ENCODE assay signal across 24 cellular contexts in the genomic region with DNA sequence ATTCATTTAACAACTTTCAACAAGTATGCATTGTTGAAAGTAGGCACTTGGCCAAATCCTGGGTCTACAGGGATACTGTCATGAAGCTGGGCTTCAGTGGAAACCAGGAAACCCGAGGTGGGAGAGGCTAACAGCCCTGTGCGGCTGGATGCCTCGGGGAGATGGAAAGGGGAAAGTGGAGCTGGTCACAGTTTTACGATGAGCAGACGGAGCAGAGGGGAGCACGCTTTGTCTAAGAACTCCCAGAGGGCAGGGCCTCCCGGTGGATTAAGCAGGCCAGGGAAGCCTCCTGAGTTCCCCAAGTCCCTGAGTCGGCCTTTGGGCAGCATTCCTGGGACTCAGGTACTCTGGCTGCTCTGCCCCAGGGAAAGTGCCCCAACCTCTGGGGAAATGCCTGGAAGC. TPM values are rescaled to one million over a fixed set of nuclear protein-coding genes. Genes with fewer than 3 reads are reported as not detected.
DNase-seq lines count a peak whose midpoint lies in the region; FAIRE-seq and TF ChIP-seq lines count a peak whose summit lies in the region.
"Had no signal": no experiment of that assay in that cellular context is flagged by ENCODE, and none has a peak within 500 bp of the region (broad histone marks: within the 10 kb centered on the region; RNA-seq: fewer than 3 reads in every experiment).

No MANE protein-coding gene starts in this region.

- H3K27me3 ChIP-seq in bronchial epithelial cell (ENCODE audit: control insufficient read depth, insufficient read depth, low read length) (peaks cover 7% of the 10 kb centered on the region), rectal smooth muscle tissue (ENCODE audit: control insufficient read depth, insufficient read depth, low read length) (no peaks in the 10 kb centered on the region), BE2C (no peaks in the 10 kb centered on the region)
- H3K27me3 ChIP-seq in effector memory CD4-positive, alpha-beta T cell (replicated peaks; ENCODE audit: control insufficient read depth, insufficient read depth, low read length, poor library complexity, severe bottlenecking) = peaks cover 3% of the 10 kb centered on the region
- H3K27me3 ChIP-seq: BLaER1 had no signal

- POLR2A ChIA-PET in HEK293 (lab: Yijun Ruan, JAX) = no interaction called here

- H3K9me3 ChIP-seq in HEK293 (ENCODE audit: control insufficient read depth, insufficient read depth, low read depth, low read length) (no peaks in the 10 kb centered on the region), BE2C (no peaks in the 10 kb centered on the region)
- H3K9me3 ChIP-seq in effector memory CD4-positive, alpha-beta T cell (ENCODE audit: control insufficient read depth, low read length) = no peaks in the 10 kb centered on the region
- H3K9me3 ChIP-seq: BLaER1, Caco-2, SK-N-SH had no signal

- H3K27ac ChIP-seq in HEK293 (ENCODE audit: extremely low read depth, low read depth, low read length) (no peak overlapping the region), rectal smooth muscle tissue (ENCODE audit: low read depth, low read length) (peak overlapping the region; percentile 58)
- H3K27ac ChIP-seq in effector memory CD4-positive, alpha-beta T cell (ENCODE audit: insufficient read depth, low read length, poor library complexity, severe bottlenecking) = no peak overlapping the region
- H3K27ac ChIP-seq: BLaER1, PC-9, RWPE1 had no signal

- H3K36me3 ChIP-seq in HEK293 (ENCODE audit: control insufficient read depth in 2 of 2, insufficient read depth in 1 of 2, low read length in 2 of 2) = no peaks in the 10 kb centered on the region
- H3K36me3 ChIP-seq in bronchial epithelial cell (ENCODE audit: control insufficient read depth, insufficient read depth, low read length) = no peaks in the 10 kb centered on the region
- no peaks in the 10 kb centered on the region for H3K36me3 ChIP-seq in rectal smooth muscle tissue (ENCODE audit: control insufficient read depth, insufficient read depth, low read length)
- no peaks in the 10 kb centered on the region for H3K36me3 ChIP-seq in effector memory CD4-positive, alpha-beta T cell (ENCODE audit: control insufficient read depth, insufficient read depth, low read length)
- H3K36me3 ChIP-seq in BE2C = no peaks in the 10 kb centered on the region
- H3K36me3 ChIP-seq: BLaER1 had no signal

- FAIRE-seq in bronchial epithelial cell (lab: Jason Lieb, UNC) = peak; percentile 70

- DNase-seq in DMS79 treated with DMSO at 0.1 percent for 48 hours (lab: John Stamatoyannopoulos, UW) = peak; percentile 96
- DNase-seq in bronchial epithelial cell (ENCODE audit: low read depth) = no peak
- DNase-seq in effector memory CD4-positive, alpha-beta T cell = no peak
- DNase-seq in NCI-H446 (lab: John Stamatoyannopoulos, UW) = no peak
- no peak for DNase-seq in BE2C
- DNase-seq: Caco-2; CD4-positive, alpha-beta T cell; DMS 273 treated with DMSO at 0.1 percent for 48 hours; H7; HFFc6; Karpas-422; NCI-H1694 treated with DMSO at 0.1 percent for 48 hours; NCI-H2171; NCI-H446 treated with DMSO at 0.1 percent for 48 hours; NCI-H526 treated with DMSO at 0.1 percent for 48 hours; PC-9; SHP77 treated with DMSO at 0.1 percent for 48 hours; SK-N-SH had no signal

- peaks cover 5% of the 10 kb centered on the region for H3K4me1 ChIP-seq in HEK293 (ENCODE audit: control insufficient read depth, insufficient read depth, low read length)
- peaks cover 54% of the 10 kb centered on the region for H3K4me1 ChIP-seq in rectal smooth muscle tissue (ENCODE audit: control insufficient read depth, insufficient read depth, low read length)
- H3K4me1 ChIP-seq in effector memory CD4-positive, alpha-beta T cell (ENCODE audit: control insufficient read depth, insufficient read depth, low read length, poor library complexity, severe bottlenecking) = no peaks in the 10 kb centered on the region
- H3K4me1 ChIP-seq in BE2C = peaks cover 4% of the 10 kb centered on the region; the same call in 1 of the 2 replicates
- H3K4me1 ChIP-seq: Caco-2 had no signal

- CTCF ChIA-PET in HEK293 (lab: Yijun Ruan, JAX) = interaction anchor here (0.6 to 1.2 kb wide), 3 partner anchors 35 to 166 kb away, joined by 3 to 5 read pairs (median 3); no protein-coding TSS in a partner anchor

- no peak overlapping the region for H3K9ac ChIP-seq in rectal smooth muscle tissue (ENCODE audit: low read length)
- H3K9ac ChIP-seq: BLaER1, SK-N-SH had no signal

- no peak for TF ChIP-seq CTCF in HEK293 (tag by site-specific recombination; IDR thresholded peaks at IDR 0.05)
- no peak for TF ChIP-seq CTCF in bronchial epithelial cell (IDR thresholded peaks at IDR 0.05; ENCODE audit: insufficient read depth, low read length, severe bottlenecking)
- no peak for TF ChIP-seq CTCF in BE2C (IDR thresholded peaks at IDR 0.05; ENCODE audit: low read depth, low read length)

- H3K4me3 ChIP-seq in HEK293 (ENCODE audit: low read depth, low read length) (no peak overlapping the region), bronchial epithelial cell (ENCODE audit: low read depth, low read length) (no peak overlapping the region), rectal smooth muscle tissue (ENCODE audit: low read length) (no peak overlapping the region), BE2C (ENCODE audit: low read depth, low read length) (no peak overlapping the region)
- no peak overlapping the region for H3K4me3 ChIP-seq in effector memory CD4-positive, alpha-beta T cell (ENCODE audit: insufficient read depth, low read depth, low read length, poor library complexity, severe bottlenecking)
- H3K4me3 ChIP-seq: BLaER1, PC-9 had no signal

TF ChIP-seq in HEK293, 187 proteins besides CTCF, POLR2A, EP300 and RAD21:
- TF ChIP-seq ZNF664 (tag by site-specific recombination; IDR thresholded peaks at IDR 0.05) (0 out of 2 replicates have a peak, but pooled peaks have one; percentile 45), SCRT2 (tag by site-specific recombination; IDR thresholded peaks at IDR 0.05) (peak; percentile 48; the same call in 1 of the 2 replicates), ZNF311 (tag by site-specific recombination; IDR thresholded peaks at IDR 0.05; ENCODE audit: borderline replicate concordance) (no peak)

RNA-seq across cellular contexts. Expression of gene STUM, which starts 23.8 kb away (rescaled TPM):
- not detected in 2 replicates for total RNA-seq in bronchial epithelial cell
- not detected for polyA plus RNA-seq in BE2C (2012; ENCODE audit: insufficient read depth, insufficient read length, low read depth)
- total RNA-seq: CD4-positive, alpha-beta T cell; HFFc6; M059J; PC-9 had no signal
- polyA plus RNA-seq: IgD-negative memory B cell, SK-N-SH had no signal
